In the genomic region with DNA sequence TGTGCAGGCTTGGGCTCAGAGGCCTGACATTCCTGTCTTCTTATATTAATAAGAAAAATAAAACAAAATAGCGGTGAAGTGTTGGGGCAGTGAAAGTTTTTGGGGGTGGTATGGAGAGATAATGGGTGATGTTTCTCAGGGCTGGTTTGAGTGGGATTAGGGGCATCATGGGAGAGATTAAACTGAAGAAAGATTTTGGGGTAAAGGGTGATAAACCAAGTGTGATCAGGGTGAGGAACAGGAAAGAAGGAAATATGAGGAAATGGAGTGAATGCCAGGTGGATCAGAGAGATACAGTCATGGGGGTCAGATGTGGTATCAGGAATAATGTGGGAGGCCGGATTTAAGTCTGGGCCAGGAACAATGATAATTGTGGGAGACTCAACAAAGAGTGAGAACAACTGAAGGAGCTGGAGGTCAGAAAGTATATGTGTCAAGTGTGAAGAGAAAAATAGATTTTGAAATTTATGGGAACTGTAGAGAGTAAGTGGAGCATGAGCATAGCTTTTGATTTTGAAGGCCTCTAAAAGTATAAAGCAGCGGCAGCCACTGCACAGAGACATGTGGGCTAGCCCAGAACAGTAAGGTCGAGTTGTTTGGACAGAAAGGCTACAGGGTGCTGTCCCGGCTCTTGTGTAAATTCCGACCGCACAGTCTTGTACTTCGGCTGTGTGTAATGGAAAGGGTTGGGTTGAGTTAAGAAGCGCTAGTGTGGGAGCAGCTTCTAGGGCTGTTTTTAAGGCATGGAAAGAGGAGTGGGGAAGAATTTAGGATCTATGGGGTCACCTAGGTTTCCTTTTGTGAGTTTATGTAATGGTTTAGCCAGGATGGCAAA, we compare ENCODE assay signal across 1 cellular context.
A peak's percentile ranks its signal among the peaks of the same experiment; 100 is the strongest.
TF ChIP-seq lines count a peak whose summit lies in the region.

No MANE protein-coding gene starts in this region.

TF ChIP-seq in HCT116, 20 proteins besides CTCF, POLR2A, EP300 and RAD21:
- TF ChIP-seq SP1 (IDR thresholded peaks at IDR 0.05; ENCODE audit: low read depth), result peak; percentile 4; the same call in 1 of the 2 replicates
